17 cellular contexts compared by ENCODE assay signal in the genomic region with DNA sequence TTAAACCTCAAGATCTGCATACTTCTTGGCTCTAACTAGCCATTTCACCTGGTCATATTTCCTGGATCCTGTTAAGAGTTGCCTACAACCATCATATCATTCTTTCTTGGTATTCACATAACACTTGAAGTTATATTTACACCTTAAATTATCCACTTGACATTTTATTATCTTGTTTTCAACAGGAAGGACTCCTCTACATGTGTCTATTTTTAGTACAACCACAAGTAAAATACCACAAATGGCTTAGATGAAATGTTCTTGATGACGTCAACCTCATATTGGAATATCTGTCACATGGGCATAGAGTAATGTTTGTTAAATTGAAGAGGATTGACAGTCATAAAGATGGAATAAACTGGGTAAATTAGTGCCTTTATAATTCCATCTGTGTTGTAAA. TPM values are rescaled to one million over a fixed set of nuclear protein-coding genes. Genes with fewer than 3 reads are reported as not detected.
DNase-seq lines count a peak whose midpoint lies in the region; ATAC-seq and TF ChIP-seq lines count a peak whose summit lies in the region.
"Had no signal": no experiment of that assay in that cellular context is flagged by ENCODE, and none has a peak within 500 bp of the region (broad histone marks: within the 10 kb centered on the region; RNA-seq: fewer than 3 reads in every experiment).

No MANE protein-coding gene starts in this region.

- CTCF ChIA-PET in HEK293 (lab: Yijun Ruan, JAX): no interaction called here

- peak; percentile 71 for ATAC-seq in left lung
- no peak for ATAC-seq in GM19328 (IDR thresholded peaks at IDR 0.05; ENCODE audit: unreplicated experiment)
- ATAC-seq in GM21526 (IDR thresholded peaks at IDR 0.05; ENCODE audit: low FRiP score, unreplicated experiment): no peak

- DNase-seq in DMS53 (lab: John Stamatoyannopoulos, UW) (peak; percentile 25), DMS53 treated with DMSO at 0.1 percent for 48 hours (lab: John Stamatoyannopoulos, UW; ENCODE audit: unreplicated experiment) (no peak), NCI-H748 treated with DMSO at 0.1 percent for 48 hours (lab: John Stamatoyannopoulos, UW) (peak; percentile 24), left lung (no peak), posterior vena cava (ENCODE audit: low spot score) (no peak)
- DNase-seq: Calu3; CD4-positive, alpha-beta T cell; GOT3; NCI-H2171; NCI-H446 treated with DMSO at 0.1 percent for 48 hours; SJCRH30; T-helper 2 cell had no signal

- TF ChIP-seq CTCF in HEK293 (tag by site-specific recombination; IDR thresholded peaks at IDR 0.05) (no peak), left lung (IDR thresholded peaks at IDR 0.05) (no peak)

- H3K27me3 ChIP-seq in left lung: no peaks in the 10 kb centered on the region
- H3K27me3 ChIP-seq: SJCRH30 had no signal

- no peaks in the 10 kb centered on the region for H3K36me3 ChIP-seq in HEK293 (ENCODE audit: control insufficient read depth in 2 of 2, insufficient read depth in 1 of 2, low read length in 2 of 2)
- no peaks in the 10 kb centered on the region for H3K36me3 ChIP-seq in left lung
- H3K36me3 ChIP-seq: SJCRH30 had no signal

- POLR2A ChIA-PET in HEK293 (lab: Yijun Ruan, JAX): no interaction called here

- intact Hi-C loops in left lung (cut with DNase I): no loop called here
- intact Hi-C loops in posterior vena cava (cut with DNase I): no loop called here

- H3K9me3 ChIP-seq in HEK293 (ENCODE audit: control insufficient read depth, insufficient read depth, low read depth, low read length): no peaks in the 10 kb centered on the region
- H3K9me3 ChIP-seq in left lung: no peaks in the 10 kb centered on the region
- H3K9me3 ChIP-seq: SJCRH30 had no signal

- no peak overlapping the region for H3K4me3 ChIP-seq in HEK293 (ENCODE audit: low read depth, low read length)
- H3K4me3 ChIP-seq in left lung: no peak overlapping the region
- H3K4me3 ChIP-seq: SJCRH30 had no signal

- H3K27ac ChIP-seq in HEK293 (ENCODE audit: extremely low read depth, low read depth, low read length) (no peak overlapping the region), left lung (no peak overlapping the region)
- H3K27ac ChIP-seq: 22Rv1, SJCRH30 had no signal

- H3K4me1 ChIP-seq in HEK293 (ENCODE audit: control insufficient read depth, insufficient read depth, low read length) (no peaks in the 10 kb centered on the region), left lung (no peaks in the 10 kb centered on the region)
- H3K4me1 ChIP-seq: SJCRH30 had no signal

TF ChIP-seq in HEK293, 187 proteins besides CTCF, POLR2A, EP300 and RAD21:
- TF ChIP-seq, protein P1, sequence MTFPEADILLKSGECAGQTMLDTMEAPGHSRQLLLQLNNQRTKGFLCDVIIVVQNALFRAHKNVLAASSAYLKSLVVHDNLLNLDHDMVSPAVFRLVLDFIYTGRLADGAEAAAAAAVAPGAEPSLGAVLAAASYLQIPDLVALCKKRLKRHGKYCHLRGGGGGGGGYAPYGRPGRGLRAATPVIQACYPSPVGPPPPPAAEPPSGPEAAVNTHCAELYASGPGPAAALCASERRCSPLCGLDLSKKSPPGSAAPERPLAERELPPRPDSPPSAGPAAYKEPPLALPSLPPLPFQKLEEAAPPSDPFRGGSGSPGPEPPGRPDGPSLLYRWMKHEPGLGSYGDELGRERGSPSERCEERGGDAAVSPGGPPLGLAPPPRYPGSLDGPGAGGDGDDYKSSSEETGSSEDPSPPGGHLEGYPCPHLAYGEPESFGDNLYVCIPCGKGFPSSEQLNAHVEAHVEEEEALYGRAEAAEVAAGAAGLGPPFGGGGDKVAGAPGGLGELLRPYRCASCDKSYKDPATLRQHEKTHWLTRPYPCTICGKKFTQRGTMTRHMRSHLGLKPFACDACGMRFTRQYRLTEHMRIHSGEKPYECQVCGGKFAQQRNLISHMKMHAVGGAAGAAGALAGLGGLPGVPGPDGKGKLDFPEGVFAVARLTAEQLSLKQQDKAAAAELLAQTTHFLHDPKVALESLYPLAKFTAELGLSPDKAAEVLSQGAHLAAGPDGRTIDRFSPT (tag by site-specific recombination; IDR thresholded peaks at IDR 0.05): 0 out of 2 replicates have a peak, but pooled peaks have one; percentile 28
- TF ChIP-seq ZBTB21 (tag by site-specific recombination; IDR thresholded peaks at IDR 0.05): peak; percentile 35; the same call in 1 of the 2 replicates
- TF ChIP-seq, protein P2, sequence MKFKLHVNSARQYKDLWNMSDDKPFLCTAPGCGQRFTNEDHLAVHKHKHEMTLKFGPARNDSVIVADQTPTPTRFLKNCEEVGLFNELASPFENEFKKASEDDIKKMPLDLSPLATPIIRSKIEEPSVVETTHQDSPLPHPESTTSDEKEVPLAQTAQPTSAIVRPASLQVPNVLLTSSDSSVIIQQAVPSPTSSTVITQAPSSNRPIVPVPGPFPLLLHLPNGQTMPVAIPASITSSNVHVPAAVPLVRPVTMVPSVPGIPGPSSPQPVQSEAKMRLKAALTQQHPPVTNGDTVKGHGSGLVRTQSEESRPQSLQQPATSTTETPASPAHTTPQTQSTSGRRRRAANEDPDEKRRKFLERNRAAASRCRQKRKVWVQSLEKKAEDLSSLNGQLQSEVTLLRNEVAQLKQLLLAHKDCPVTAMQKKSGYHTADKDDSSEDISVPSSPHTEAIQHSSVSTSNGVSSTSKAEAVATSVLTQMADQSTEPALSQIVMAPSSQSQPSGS (tag by site-specific recombination; IDR thresholded peaks at IDR 0.05; ENCODE audit: low read depth): peak; percentile 37; the same call in 1 of the 2 replicates
- TF ChIP-seq, protein P3, sequence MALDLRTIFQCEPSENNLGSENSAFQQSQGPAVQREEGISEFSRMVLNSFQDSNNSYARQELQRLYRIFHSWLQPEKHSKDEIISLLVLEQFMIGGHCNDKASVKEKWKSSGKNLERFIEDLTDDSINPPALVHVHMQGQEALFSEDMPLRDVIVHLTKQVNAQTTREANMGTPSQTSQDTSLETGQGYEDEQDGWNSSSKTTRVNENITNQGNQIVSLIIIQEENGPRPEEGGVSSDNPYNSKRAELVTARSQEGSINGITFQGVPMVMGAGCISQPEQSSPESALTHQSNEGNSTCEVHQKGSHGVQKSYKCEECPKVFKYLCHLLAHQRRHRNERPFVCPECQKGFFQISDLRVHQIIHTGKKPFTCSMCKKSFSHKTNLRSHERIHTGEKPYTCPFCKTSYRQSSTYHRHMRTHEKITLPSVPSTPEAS (tag by site-specific recombination; IDR thresholded peaks at IDR 0.05): no peak
- peak; percentile 16; the same call in 1 of the 2 replicates for TF ChIP-seq SP3 (tag by site-specific recombination; IDR thresholded peaks at IDR 0.05)
TF ChIP-seq in HEK293: peak in this region for 4.

RNA-seq across cellular contexts. Expression of a gene that starts 9.4 kb away (rescaled TPM):
- total RNA-seq in left lung (10 to 100 TPM in 1 of 2 donors, 1 to 10 TPM in 1; 2.7 to 32.7 TPM), posterior vena cava (10 to 100 TPM; 20.9 to 66.0 TPM)
- total RNA-seq: B cell; Calu3; CD4-positive, alpha-beta T cell had no signal

Comparison
In these comparisons a context has a peak if more than half of its experiments do, and no peak if none do; other contexts are left out.
1. DNase-seq: peak in DMS53 (single experiment) and NCI-H748 treated with DMSO at 0.1 percent for 48 hours (single experiment); none in DMS53 treated with DMSO at 0.1 percent for 48 hours (single experiment), left lung (0 of 2) and posterior vena cava (single experiment).